ENCODE assay signal across 12 cellular contexts in genomic region chr4:54660145-54660535, GRCh38. TPM values are rescaled to one million over a fixed set of nuclear protein-coding genes. Genes with fewer than 3 reads are reported as not detected.
A peak's percentile ranks its signal among the peaks of the same experiment; 100 is the strongest.
DNase-seq lines count a peak whose midpoint lies in the region; ATAC-seq and TF ChIP-seq lines count a peak whose summit lies in the region.
"Had no signal": no experiment of that assay in that cellular context is flagged by ENCODE, and none has a peak within 500 bp of the region (broad histone marks: within the 10 kb centered on the region; RNA-seq: fewer than 3 reads in every experiment).

No MANE protein-coding gene starts in this region.

- peak overlapping the region; percentile 72 to 91 for H3K4me3 Mint-ChIP-seq in H9

- H2BK15ac ChIP-seq in H9 (ENCODE audit: low read depth, low read length): no peak overlapping the region

- no peak overlapping the region for H3K14ac ChIP-seq in H9 (ENCODE audit: insufficient read depth, low read length)

- in situ Hi-C loops in GM13977 (cut with MboI; ENCODE audit: low pct_unique_long_range_greater_than_20kb, low sequenced_read_pairs, unreplicated experiment): no loop called here

- H4K20me1 ChIP-seq in BLaER1 (peaks cover 10% of the 10 kb centered on the region; the same call in 1 of the 2 replicates), H9 (ENCODE audit: control insufficient read depth, insufficient read depth, insufficient read length) (no peaks in the 10 kb centered on the region)

- TF ChIP-seq POLR2A in breast epithelium (IDR thresholded peaks at IDR 0.05): no peak

- no peak overlapping the region for H3K27ac ChIP-seq in BLaER1
- H3K27ac ChIP-seq in H9 (ENCODE audit: insufficient read length, low read depth, low read length): no peak overlapping the region
- peak overlapping the region; percentile 81 to 84 for H3K27ac ChIP-seq in breast epithelium
- H3K27ac ChIP-seq in mesodermal cell (ENCODE audit: low read depth, low read length, severe bottlenecking): no peak overlapping the region
- H3K27ac ChIP-seq: colonic mucosa, sigmoid colon had no signal

- H3K23me2 ChIP-seq in H9 (ENCODE audit: insufficient read length, low read depth, low read length, poor library complexity, severe bottlenecking): peaks cover 21% of the 10 kb centered on the region

- H3K79me2 ChIP-seq in H9 (ENCODE audit: insufficient read depth, low read length): no peaks in the 10 kb centered on the region; the same call in 1 of the 2 replicates

- intact Hi-C loops in breast epithelium (cut with DNase I; ENCODE audit: low total_unique reads): loop anchor here (10.0 kb wide), 1 partner anchor 1945 kb away; no protein-coding TSS in a partner anchor

- no peak overlapping the region; the same call in 1 of the 2 replicates for H3K9ac ChIP-seq in BLaER1
- H3K9ac ChIP-seq in H9 (ENCODE audit: extremely low read depth, insufficient read length, low read length): peak overlapping the region; percentile 16

- no peak overlapping the region for H2BK5ac ChIP-seq in H9 (ENCODE audit: insufficient read length, low read length)

- no peaks in the 10 kb centered on the region for H3K36me3 ChIP-seq in BLaER1
- no peaks in the 10 kb centered on the region for H3K36me3 ChIP-seq in breast epithelium
- no peaks in the 10 kb centered on the region for H3K36me3 ChIP-seq in mesodermal cell (ENCODE audit: control insufficient read depth, insufficient read depth, low read length)
- H3K36me3 ChIP-seq: colonic mucosa, sigmoid colon had no signal

- H3K4me2 ChIP-seq in BLaER1: peak overlapping the region; percentile 95
- peak overlapping the region; percentile 61 for H3K4me2 ChIP-seq in H9 (ENCODE audit: insufficient read depth, insufficient read length, low read length)

- H3K36me3 Mint-ChIP-seq in H9 (ENCODE audit: insufficient read depth in 1 of 3, low read depth in 3 of 3): no peaks in the 10 kb centered on the region; a peak in 1 of 7 replicates
- H3K36me3 Mint-ChIP-seq: activated naive CD4-positive, alpha-beta T cell treated with anti-CD3 and anti-CD28 coated beads, Interleukin-2, amount 10 ng/mL, durations not matched to agents 7 days and 5 days had no signal

- H3K18ac ChIP-seq in H9 (ENCODE audit: insufficient read length, low read depth, low read length): no peak overlapping the region

- no peak overlapping the region for H2AK5ac ChIP-seq in H9 (ENCODE audit: insufficient read length, low read length)

- no peak for ATAC-seq in HG02798 (IDR thresholded peaks at IDR 0.05; ENCODE audit: poor library complexity, unreplicated experiment)

- peaks cover 62% of the 10 kb centered on the region for H3K27me3 ChIP-seq in BLaER1
- H3K27me3 ChIP-seq in H9 (ENCODE audit: insufficient read depth, low read length): peaks cover 12% of the 10 kb centered on the region; the same call in 1 of the 2 replicates
- H3K27me3 ChIP-seq in breast epithelium: peaks cover 0 to 5% of the 10 kb centered on the region in 2 donors

- no peak for DNase-seq in H9
- DNase-seq in breast epithelium (ENCODE audit: low spot score in 2 of 2): no peak
- DNase-seq in occipital lobe (lab: John Stamatoyannopoulos, UW): no peak
- no peak for DNase-seq in NCI-H2196 (lab: John Stamatoyannopoulos, UW; ENCODE audit: unreplicated experiment)
- DNase-seq in GM13977 (ENCODE audit: low spot score): no peak
- DNase-seq: activated CD4-positive, alpha-beta T cell treated with anti-CD3 and anti-CD28 coated beads, Interleukin-2, amount 50 U/mL, for 48 hours; activated naive CD4-positive, alpha-beta T cell treated with anti-CD3 and anti-CD28 coated beads, Interleukin-2, amount 10 ng/mL, durations not matched to agents 7 days and 5 days; colonic mucosa; sigmoid colon had no signal

- no peak overlapping the region for H2BK120ac ChIP-seq in H9 (ENCODE audit: low read depth, low read length, poor library complexity, severe bottlenecking)

- H3K27ac Mint-ChIP-seq in H9: no peak overlapping the region

- no peaks in the 10 kb centered on the region; a peak in 1 of 5 replicates for H3K9me3 Mint-ChIP-seq in H9
- H3K9me3 Mint-ChIP-seq: activated naive CD4-positive, alpha-beta T cell treated with anti-CD3 and anti-CD28 coated beads, Interleukin-2, amount 10 ng/mL, durations not matched to agents 7 days and 5 days had no signal

- no peak overlapping the region for H2AFZ ChIP-seq in H9 (ENCODE audit: low read length)

- H3K23ac ChIP-seq in H9 (ENCODE audit: insufficient read length, low read depth, low read length): no peak overlapping the region

- no peak overlapping the region for H3K4ac ChIP-seq in H9 (ENCODE audit: low read depth, low read length)

- H3K4me1 ChIP-seq in BLaER1: peaks cover 22% of the 10 kb centered on the region
- peaks cover 4% of the 10 kb centered on the region; the same call in 1 of the 2 replicates for H3K4me1 ChIP-seq in H9 (ENCODE audit: insufficient read depth, low read length)
- H3K4me1 ChIP-seq in breast epithelium: peaks cover 5 to 8% of the 10 kb centered on the region in 2 donors
- H3K4me1 ChIP-seq in mesodermal cell (ENCODE audit: control insufficient read depth, insufficient read depth, low read length, poor library complexity, severe bottlenecking): peaks cover 4% of the 10 kb centered on the region
- H3K4me1 ChIP-seq: colonic mucosa had no signal

- no peak overlapping the region for H4K8ac ChIP-seq in H9 (replicated peaks; ENCODE audit: insufficient read length, low read depth, low read length)

- WGBS in H9 (ENCODE audit: extremely low coverage, insufficient read length, low lambda C conversion rate): no CpG with 5 or more reads among the region's 4 CpGs
- WGBS in mesodermal cell (ENCODE audit: insufficient coverage in 2 of 2), 2 experiments: 53 to 61% methylated on average over 3 to 4 of the region's 4 CpGs

- TF ChIP-seq CTCF in H9 (conservative IDR thresholded peaks at IDR 0.05) (no peak), breast epithelium (IDR thresholded peaks at IDR 0.05) (no peak), GM13977 (IDR thresholded peaks at IDR 0.05; ENCODE audit: extremely low read depth, insufficient read depth, missing control alignments) (no peak)

- no peaks in the 10 kb centered on the region for H3K9me3 ChIP-seq in BLaER1
- no peaks in the 10 kb centered on the region for H3K9me3 ChIP-seq in H9 (ENCODE audit: control insufficient read depth, low read depth, low read length)
- H3K9me3 ChIP-seq in breast epithelium: no peaks in the 10 kb centered on the region
- no peaks in the 10 kb centered on the region for H3K9me3 ChIP-seq in mesodermal cell (ENCODE audit: control insufficient read depth, low read length)
- H3K9me3 ChIP-seq: colonic mucosa, sigmoid colon had no signal

- no peaks in the 10 kb centered on the region for H3K79me1 ChIP-seq in H9 (ENCODE audit: insufficient read depth, low read depth, low read length, poor library complexity, severe bottlenecking)

- H3K4me3 ChIP-seq in BLaER1: peak overlapping the region; percentile 73; the same call in 1 of the 2 replicates
- peak overlapping the region in 2 of 3 donors; percentile 68 to 76 for H3K4me3 ChIP-seq in breast epithelium
- peak overlapping the region; percentile 61 for H3K4me3 ChIP-seq in mesodermal cell (ENCODE audit: extremely low read depth, insufficient read depth, low read length, poor library complexity, severe bottlenecking)

- peaks cover 20 to 39% of the 10 kb centered on the region in 2 experiments for H3K4me1 Mint-ChIP-seq in H9

- no peak overlapping the region for H3T11ph ChIP-seq in H9 (ENCODE audit: low read length)

- H2BK20ac ChIP-seq in H9 (ENCODE audit: low read depth, low read length, poor library complexity, severe bottlenecking): no peak overlapping the region

- H3K56ac ChIP-seq in H9 (ENCODE audit: insufficient read length, low read depth, low read length): no peak overlapping the region

- H4K91ac ChIP-seq in H9 (ENCODE audit: insufficient read length, low read depth, low read length): no peak overlapping the region

- no peak overlapping the region for H2BK12ac ChIP-seq in H9 (ENCODE audit: insufficient read length, low read depth, low read length)

- peaks cover 67% of the 10 kb centered on the region for H3K27me3 Mint-ChIP-seq in H9 (ENCODE audit: low read depth)

- no peak overlapping the region for H4K5ac ChIP-seq in H9 (ENCODE audit: insufficient read length, low read depth, low read length)

RNA-seq across cellular contexts. Expression of gene KIT, which starts 2.4 kb away (rescaled TPM):
- total RNA-seq in H9 (2021): 6.7 and 6.9 TPM in 2 replicates
- 100 to 1,000 TPM in 1 of 3 donors, 10 to 100 TPM in 2; 23.2 to 297 (median 75.4) TPM for total RNA-seq in breast epithelium
- 15.9 TPM for polyA plus RNA-seq in mesodermal cell (2013, experiment 1 of 2)
- polyA plus RNA-seq in mesodermal cell (2013, experiment 2 of 2): 11.5 TPM
- total RNA-seq in occipital lobe: 33.4 TPM

Comparison
In these comparisons a context has a peak if more than half of its experiments do, and no peak if none do; other contexts are left out.
1. H3K27ac ChIP-seq: peak in breast epithelium (2 of 2); none in BLaER1 (single experiment), H9 (single experiment) and mesodermal cell (single experiment).
2. Peak in every context shown above with its lines, with median percentiles within 50 percentile points of each other: H3K4me3 ChIP-seq.